In genomic region chr13:45119990-45120864, GRCh38 we compare ENCODE assay signal across 9 cellular contexts. TPM values are rescaled to one million over a fixed set of nuclear protein-coding genes. Genes with fewer than 3 reads are reported as not detected.
A peak's percentile ranks its signal among the peaks of the same experiment; 100 is the strongest.
DNase-seq lines count a peak whose midpoint lies in the region; ATAC-seq and TF ChIP-seq lines count a peak whose summit lies in the region.
"Had no signal": no experiment of that assay in that cellular context is flagged by ENCODE, and none has a peak within 500 bp of the region (broad histone marks: within the 10 kb centered on the region; RNA-seq: fewer than 3 reads in every experiment).

GTF2F2 (plus strand) TSS chr13:45120510; CDS start chr13:45120656, 146 bp downstream.

- H3K36me3 ChIP-seq in kidney epithelial cell (ENCODE audit: control insufficient read depth, insufficient read depth, low read length) = no peaks in the 10 kb centered on the region

- H3K9me3 Mint-ChIP-seq in chondrocyte (ENCODE audit: low read depth) = no peaks in the 10 kb centered on the region
- H3K9me3 Mint-ChIP-seq: activated naive CD4-positive, alpha-beta T cell treated with anti-CD3 and anti-CD28 coated beads, Interleukin-2, amount 50 U/mL, for 24 hours had no signal

- peak within 1 kb of the TSS; percentile 72 for H3K4me3 ChIP-seq in kidney epithelial cell (ENCODE audit: low read depth, low read length)

- H3K27me3 ChIP-seq in kidney epithelial cell (ENCODE audit: control insufficient read depth, insufficient read depth, low read length) = no peaks in the 10 kb centered on the region

- DNase-seq in AG09319 (ENCODE audit: extremely low read depth, low read depth) = peak; percentile 68
- peak; percentile 64 for DNase-seq in NCI-H460 (ENCODE audit: extremely low read depth, low read depth)
- peak; percentile 95 for DNase-seq in chondrocyte (ENCODE audit: low spot score)
- no peak for DNase-seq in kidney epithelial cell (ENCODE audit: low read depth)
- DNase-seq in stimulated activated CD4-positive, alpha-beta T cell treated with anti-CD3 and anti-CD28 coated beads, Interleukin-15, amount 100 ng/mL, for 24 hours = peak; percentile 91

- no peak for TF ChIP-seq CTCF in AG09319 (IDR thresholded peaks at IDR 0.05; ENCODE audit: low read depth, low read length)
- TF ChIP-seq CTCF in chondrocyte (IDR thresholded peaks at IDR 0.05) = peak; percentile 36
- no peak for TF ChIP-seq CTCF in kidney epithelial cell (IDR thresholded peaks at IDR 0.05; ENCODE audit: insufficient read depth, low read length, poor library complexity, severe bottlenecking)

- H3K27ac Mint-ChIP-seq in chondrocyte (ENCODE audit: unreplicated experiment) = no peak within 1 kb of the TSS
- H3K27ac Mint-ChIP-seq: activated naive CD4-positive, alpha-beta T cell treated with anti-CD3 and anti-CD28 coated beads, Interleukin-2, amount 50 U/mL, for 24 hours had no signal

- ATAC-seq in GM19035 (IDR thresholded peaks at IDR 0.05; ENCODE audit: unreplicated experiment) = peak; percentile 83
- ATAC-seq in HG03280 (IDR thresholded peaks at IDR 0.05; ENCODE audit: unreplicated experiment) = peak; percentile 75
- peak; percentile 68 to 70 for ATAC-seq in activated CD4-positive, CD25-positive, alpha-beta regulatory T cell treated with anti-CD3 and anti-CD28 coated beads, Interleukin-2, amount 50 U/mL, for 24 hours

- no peaks in the 10 kb centered on the region for H3K36me3 Mint-ChIP-seq in chondrocyte (ENCODE audit: low read depth)

- H3K27me3 Mint-ChIP-seq in chondrocyte (ENCODE audit: low read depth) = no peaks in the 10 kb centered on the region
- H3K27me3 Mint-ChIP-seq: activated naive CD4-positive, alpha-beta T cell treated with anti-CD3 and anti-CD28 coated beads, Interleukin-2, amount 50 U/mL, for 24 hours had no signal

- H3K4me1 Mint-ChIP-seq in chondrocyte (ENCODE audit: low read depth) = peaks cover 5% of the 10 kb centered on the region

- no peak within 1 kb of the TSS for H3K4me3 Mint-ChIP-seq in chondrocyte (ENCODE audit: unreplicated experiment)
- H3K4me3 Mint-ChIP-seq: activated naive CD4-positive, alpha-beta T cell treated with anti-CD3 and anti-CD28 coated beads, Interleukin-2, amount 50 U/mL, for 24 hours had no signal

RNA-seq across cellular contexts. Expression of gene GTF2F2, which starts in this region (rescaled TPM):
- 29.9 and 33.9 TPM in 2 replicates for total RNA-seq in NCI-H460 (2014; rRNA removed; shearing (Covaris generic))
- 21.1 and 23.3 TPM in 2 replicates for polyA plus RNA-seq in NCI-H460 (2014; cell fraction: nucleus; rRNA removed)
- 15.4 to 18.7 TPM (median 15.6 TPM) in 3 replicates for total RNA-seq in chondrocyte
- 26.8 and 29.5 TPM in 2 replicates for total RNA-seq in kidney epithelial cell
